Comparison of ENCODE assay signal across 8 cellular contexts in genomic region chr9:33446507-33447403, GRCh38. TPM values are rescaled to one million over a fixed set of nuclear protein-coding genes. Genes with fewer than 3 reads are reported as not detected.
A peak's percentile ranks its signal among the peaks of the same experiment; 100 is the strongest.
DNase-seq lines count a peak whose midpoint lies in the region; ATAC-seq and TF ChIP-seq lines count a peak whose summit lies in the region.

No MANE protein-coding gene starts in this region.

- peaks cover 0 to 15% of the 10 kb centered on the region in 2 donors for H3K36me3 ChIP-seq in gastroesophageal sphincter
- H3K36me3 ChIP-seq in psoas muscle (ENCODE audit: insufficient read depth in 1 of 2, low read depth in 1 of 2), result no peaks in the 10 kb centered on the region

- H3K4me1 ChIP-seq in gastroesophageal sphincter (peaks cover 0 to 30% (median 3%) of the 10 kb centered on the region in 3 donors), psoas muscle (peaks cover 14% of the 10 kb centered on the region)

- H3K9me3 Mint-ChIP-seq in activated T-cell treated with anti-CD3 and anti-CD28 coated beads, Interleukin-2, amount 50 U/mL, for 4 hours, result no peaks in the 10 kb centered on the region

- H3K9me3 ChIP-seq in gastroesophageal sphincter (no peaks in the 10 kb centered on the region), psoas muscle (no peaks in the 10 kb centered on the region)

- no peak for TF ChIP-seq EP300 in gastroesophageal sphincter (IDR thresholded peaks at IDR 0.05)

- H3K27ac ChIP-seq in gastroesophageal sphincter (peak overlapping the region in 3 of 4 donors; percentile 3 to 62 (median 10)), psoas muscle (peak overlapping the region; percentile 58)

- H3K27me3 ChIP-seq in gastroesophageal sphincter (no peaks in the 10 kb centered on the region), psoas muscle (ENCODE audit: insufficient read depth in 3 of 3, low read length in 2 of 3) (no peaks in the 10 kb centered on the region)

- TF ChIP-seq POLR2A in gastroesophageal sphincter (IDR thresholded peaks at IDR 0.05), result no peak

- TF ChIP-seq CTCF in gastroesophageal sphincter (IDR thresholded peaks at IDR 0.05) (no peak), psoas muscle (IDR thresholded peaks at IDR 0.05) (no peak)

- peak overlapping the region; percentile 88 for H3K4me3 Mint-ChIP-seq in activated T-cell treated with anti-CD3 and anti-CD28 coated beads, Interleukin-2, amount 50 U/mL, for 4 hours

- 15 to 50% methylated on average over 5 to 7 of the region's 21 CpGs for WGBS in gastroesophageal sphincter (ENCODE audit: low coverage in 1 of 2), 2 donors
- 27 to 31% (median 29%) methylated on average over 21 of the region's 21 CpGs for WGBS in psoas muscle, 3 donors

- ATAC-seq in HG02938 (IDR thresholded peaks at IDR 0.05; ENCODE audit: unreplicated experiment) (peak; percentile 86), gastroesophageal sphincter (peak; percentile 60), psoas muscle (peak; percentile 84 to 90 (median 88))
- ATAC-seq in activated T-cell treated with anti-CD3 and anti-CD28 coated beads, Interleukin-2, amount 50 U/mL, for 4 hours, result peak; percentile 75 to 76

- intact Hi-C loops in psoas muscle (cut with DNase I), result no loop called here
- intact Hi-C loops in posterior vena cava (cut with DNase I), result no loop called here

- H3K36me3 Mint-ChIP-seq in activated T-cell treated with anti-CD3 and anti-CD28 coated beads, Interleukin-2, amount 50 U/mL, for 4 hours (ENCODE audit: insufficient read depth), result peaks cover 4% of the 10 kb centered on the region

- no peaks in the 10 kb centered on the region for H3K27me3 Mint-ChIP-seq in activated T-cell treated with anti-CD3 and anti-CD28 coated beads, Interleukin-2, amount 50 U/mL, for 4 hours (ENCODE audit: low read depth)

- H3K4me1 Mint-ChIP-seq in activated T-cell treated with anti-CD3 and anti-CD28 coated beads, Interleukin-2, amount 50 U/mL, for 4 hours (ENCODE audit: low read depth), result peaks cover 44% of the 10 kb centered on the region

- peak overlapping the region; percentile 35 to 50 for H3K4me3 ChIP-seq in gastroesophageal sphincter
- H3K4me3 ChIP-seq in psoas muscle, result peak overlapping the region; percentile 67

- DNase-seq in activated gamma-delta T cell treated with Interleukin-2 at 50 U/mL for 16 hours, result peak; percentile 56
- no peak for DNase-seq in activated gamma-delta T cell (lab: John Stamatoyannopoulos, UW)
- DNase-seq in NCI-H82 (lab: John Stamatoyannopoulos, UW), result peak; percentile 81
- peak; percentile 57 for DNase-seq in activated T-cell treated with anti-CD3 and anti-CD28 coated beads, Interleukin-2, amount 50 U/mL, for 4 hours
- DNase-seq in psoas muscle, result peak in 1 of 2 donors; percentile 61
- no peak for DNase-seq in posterior vena cava (ENCODE audit: low spot score)

RNA-seq across cellular contexts. Expression of gene AQP3, which starts 0.6 kb away (rescaled TPM):
- 1 to 10 TPM; 4.5 to 5.5 (median 5.3) TPM for total RNA-seq in activated T-cell treated with anti-CD3 and anti-CD28 coated beads, Interleukin-2, amount 50 U/mL, for 4 hours
- 100 to 1,000 TPM in 1 of 4 donors, 10 to 100 TPM in 2, 1 to 10 TPM in 1; 3.9 to 100 (median 15.5) TPM for total RNA-seq in gastroesophageal sphincter
- total RNA-seq in psoas muscle, result 10 to 100 TPM in 2 of 4 donors, 1 to 10 TPM in 2; 4.7 to 12.0 (median 8.4) TPM
- 1 to 10 TPM; 2.5 to 3.6 (median 3.1) TPM for polyA plus RNA-seq in psoas muscle
- 1 to 10 TPM; 5.5 to 8.4 TPM for total RNA-seq in posterior vena cava

RNA-seq across cellular contexts. Expression of gene NOL6, which starts 27.0 kb away (rescaled TPM):
- 100 to 1,000 TPM; 150 to 170 (median 165) TPM for total RNA-seq in activated T-cell treated with anti-CD3 and anti-CD28 coated beads, Interleukin-2, amount 50 U/mL, for 4 hours
- total RNA-seq in gastroesophageal sphincter (10 to 100 TPM in 3 of 4 donors, 1 to 10 TPM in 1; 9.0 to 21.4 (median 16.1) TPM), psoas muscle (10 to 100 TPM; 18.8 to 39.9 (median 33.1) TPM), posterior vena cava (10 to 100 TPM; 20.9 to 24.8 TPM)
- 10 to 100 TPM; 24.6 to 37.2 (median 34.3) TPM for polyA plus RNA-seq in psoas muscle

RNA-seq across cellular contexts. Expression of gene AQP7, which starts 44.4 kb away (rescaled TPM):
- not detected for total RNA-seq in activated T-cell treated with anti-CD3 and anti-CD28 coated beads, Interleukin-2, amount 50 U/mL, for 4 hours
- total RNA-seq in gastroesophageal sphincter (1 to 10 TPM; 1.2 to 2.0 (median 1.6) TPM), psoas muscle (10 to 100 TPM in 3 of 4 donors, 1 to 10 TPM in 1; 8.6 to 45.0 (median 15.7) TPM), posterior vena cava (1 to 10 TPM; 4.6 TPM)
- 10 to 100 TPM in 2 of 3 donors, 1 to 10 TPM in 1; 8.6 to 10.8 (median 10.7) TPM for polyA plus RNA-seq in psoas muscle

Comparison
In these comparisons a context has a peak if more than half of its experiments do, and no peak if none do; other contexts are left out.
1. DNase-seq: peak in activated gamma-delta T cell treated with Interleukin-2 at 50 U/mL for 16 hours (single experiment), NCI-H82 (single experiment) and activated T-cell treated with anti-CD3 and anti-CD28 coated beads, Interleukin-2, amount 50 U/mL, for 4 hours (single experiment); none in activated gamma-delta T cell (single experiment) and posterior vena cava (single experiment).
2. Peak in every context shown above with its lines, with median percentiles within 50 percentile points of each other: ATAC-seq.